ENCODE assay signal across 8 cellular contexts in genomic region chr6:28134015-28134414, GRCh38. TPM values are rescaled to one million over a fixed set of nuclear protein-coding genes. Genes with fewer than 3 reads are reported as not detected.
DNase-seq lines count a peak whose midpoint lies in the region; ATAC-seq and TF ChIP-seq lines count a peak whose summit lies in the region.

No MANE protein-coding gene starts in this region.

- TF ChIP-seq CTCF in fibroblast of the aortic adventitia (IDR thresholded peaks at IDR 0.05; ENCODE audit: insufficient read depth, low read length): peak; percentile 50

- no peak overlapping the region for H3K4me3 ChIP-seq in fibroblast of the aortic adventitia (ENCODE audit: low read depth, low read length)

- DNase-seq in NCI-H82 (lab: John Stamatoyannopoulos, UW): peak; percentile 51
- no peak for DNase-seq in NCI-H82 treated with DMSO at 0.1 percent for 48 hours (lab: John Stamatoyannopoulos, UW; ENCODE audit: unreplicated experiment)
- peak in 45 of 76 experiments; percentile 11 to 70 (median 38) for DNase-seq in HUDEP-2 (lab: John Stamatoyannopoulos, UW; ENCODE audit: unreplicated experiment in 76 of 76)
- peak; percentile 29 for DNase-seq in SK-N-DZ (ENCODE audit: low spot score)
- DNase-seq in fibroblast of the aortic adventitia (ENCODE audit: low read depth): peak; percentile 53
- no peak for DNase-seq in HEK293T (ENCODE audit: extremely low spot score)

- CTCF ChIA-PET in HEK293T (lab: Yijun Ruan, JAX): interaction anchor here (0.6 kb wide), 1 partner anchor 415 kb away, joined by 3 read pairs; no protein-coding TSS in a partner anchor

- ATAC-seq in GM18858 (IDR thresholded peaks at IDR 0.05; ENCODE audit: unreplicated experiment): no peak
- ATAC-seq in HG03378 (IDR thresholded peaks at IDR 0.05; ENCODE audit: unreplicated experiment): no peak

- POLR2A ChIA-PET in HEK293T (lab: Yijun Ruan, JAX): interaction anchor here (6.8 kb wide), 1 partner anchor 8 kb away, joined by 33 read pairs; the partner anchor contains the start of gene ZKSCAN8

TF ChIP-seq in HEK293T, 16 proteins besides CTCF, POLR2A, EP300 and RAD21:
- TF ChIP-seq ARNT (IDR thresholded peaks at IDR 0.05) (no peak), ZNF384 (IDR thresholded peaks at IDR 0.05) (no peak), FOXK2 (IDR thresholded peaks at IDR 0.05) (no peak), SP1 (IDR thresholded peaks at IDR 0.05) (no peak), L3MBTL2 (conservative IDR thresholded peaks at IDR 0.05) (no peak), SUZ12 (IDR thresholded peaks at IDR 0.05) (no peak), FOXA1 (IDR thresholded peaks at IDR 0.05) (no peak), CTBP1 (IDR thresholded peaks at IDR 0.05; ENCODE audit: borderline replicate concordance) (no peak), TARDBP (IDR thresholded peaks at IDR 0.05) (no peak), ELF4 (IDR thresholded peaks at IDR 0.05) (no peak), PKNOX1 (IDR thresholded peaks at IDR 0.05) (no peak), HDGF (IDR thresholded peaks at IDR 0.05; ENCODE audit: borderline replicate concordance) (no peak), FOXM1 (IDR thresholded peaks at IDR 0.05; ENCODE audit: borderline replicate concordance) (no peak), LEF1 (IDR thresholded peaks at IDR 0.05; ENCODE audit: borderline replicate concordance) (no peak), BHLHE40 (IDR thresholded peaks at IDR 0.05; ENCODE audit: borderline replicate concordance) (no peak), NFRKB (IDR thresholded peaks at IDR 0.05) (no peak)
TF ChIP-seq in HEK293T: peak in this region for 0.

RNA-seq across cellular contexts. Expression of gene ZKSCAN8, which starts 7.7 kb away (rescaled TPM):
- polyA plus RNA-seq in SK-N-DZ (2014; cell fraction: cytosol; rRNA removed): 14.7 and 19.1 TPM in 2 replicates
- 19.2 and 29.8 TPM in 2 replicates for polyA plus RNA-seq in SK-N-DZ (2014; cell fraction: nucleus; rRNA removed)
- total RNA-seq in fibroblast of the aortic adventitia (ENCODE audit: low replicate concordance): 16.4 and 21.2 TPM in 2 replicates

RNA-seq across cellular contexts. Expression of gene ZSCAN16, which starts 9.6 kb away (rescaled TPM):
- 7.7 and 9.3 TPM in 2 replicates for polyA plus RNA-seq in SK-N-DZ (2014; cell fraction: cytosol; rRNA removed)
- polyA plus RNA-seq in SK-N-DZ (2014; cell fraction: nucleus; rRNA removed): 11.4 and 13.5 TPM in 2 replicates
- 2.9 and 4.2 TPM in 2 replicates for total RNA-seq in fibroblast of the aortic adventitia (ENCODE audit: low replicate concordance)

RNA-seq across cellular contexts. Expression of gene ZNF165, which starts 53.6 kb away (rescaled TPM):
- polyA plus RNA-seq in SK-N-DZ (2014; cell fraction: cytosol; rRNA removed): 1.4 and 1.7 TPM in 2 replicates
- 0.76 and 1.0 TPM in 2 replicates for polyA plus RNA-seq in SK-N-DZ (2014; cell fraction: nucleus; rRNA removed)
- 0.45 and 0.65 TPM in 2 replicates for total RNA-seq in fibroblast of the aortic adventitia (ENCODE audit: low replicate concordance)

Comparison
In these comparisons a context has a peak if more than half of its experiments do, and no peak if none do; other contexts are left out.
1. DNase-seq: peak in NCI-H82 (single experiment), HUDEP-2 (45 of 76), SK-N-DZ (single experiment) and fibroblast of the aortic adventitia (single experiment); none in NCI-H82 treated with DMSO at 0.1 percent for 48 hours (single experiment) and HEK293T (single experiment).